1 cellular context compared by ENCODE assay signal in the genomic region with DNA sequence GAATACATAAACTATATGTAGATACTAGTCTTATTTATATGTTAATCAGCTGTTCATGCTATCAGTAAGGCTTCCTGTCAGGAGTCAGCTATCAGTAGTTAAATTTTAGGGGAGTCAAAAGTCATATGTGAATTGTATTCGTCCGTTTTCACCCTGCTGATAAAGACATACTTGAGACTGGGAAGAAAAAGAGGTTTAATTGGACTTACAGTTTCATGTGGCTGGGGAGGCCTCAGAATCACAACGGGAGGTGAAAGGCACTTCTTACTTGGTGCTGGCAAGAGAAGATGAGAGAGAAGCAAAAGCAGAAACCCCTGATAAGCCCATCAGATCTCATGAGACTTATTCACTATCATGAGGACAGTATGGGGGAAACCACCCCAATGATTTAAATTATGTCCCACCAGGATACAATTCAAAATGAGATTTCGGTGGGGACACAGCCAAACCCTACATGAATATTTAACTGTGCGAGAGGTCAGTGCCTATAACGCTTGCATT.
A peak's percentile ranks its signal among the peaks of the same experiment; 100 is the strongest.
TF ChIP-seq lines count a peak whose summit lies in the region.

No MANE protein-coding gene starts in this region.

TF ChIP-seq in GM12878, 131 proteins besides CTCF, POLR2A, EP300 and RAD21 (continues in another document):
- TF ChIP-seq, protein P1, sequence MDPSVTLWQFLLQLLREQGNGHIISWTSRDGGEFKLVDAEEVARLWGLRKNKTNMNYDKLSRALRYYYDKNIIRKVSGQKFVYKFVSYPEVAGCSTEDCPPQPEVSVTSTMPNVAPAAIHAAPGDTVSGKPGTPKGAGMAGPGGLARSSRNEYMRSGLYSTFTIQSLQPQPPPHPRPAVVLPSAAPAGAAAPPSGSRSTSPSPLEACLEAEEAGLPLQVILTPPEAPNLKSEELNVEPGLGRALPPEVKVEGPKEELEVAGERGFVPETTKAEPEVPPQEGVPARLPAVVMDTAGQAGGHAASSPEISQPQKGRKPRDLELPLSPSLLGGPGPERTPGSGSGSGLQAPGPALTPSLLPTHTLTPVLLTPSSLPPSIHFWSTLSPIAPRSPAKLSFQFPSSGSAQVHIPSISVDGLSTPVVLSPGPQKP (IDR thresholded peaks at IDR 0.05; ENCODE audit: low read depth, low read length) = no peak
- TF ChIP-seq IKZF1 (conservative IDR thresholded peaks at IDR 0.05) (no peak), ETV6 (conservative IDR thresholded peaks at IDR 0.05 in 1 of 2, IDR thresholded peaks at IDR 0.05 in 1 of 2; ENCODE audit: borderline replicate concordance in 1 of 2, low read depth in 1 of 2) (no peak), POLR2AphosphoS2 (IDR thresholded peaks at IDR 0.05; ENCODE audit: low read depth, low read length) (no peak), RELA (IDR thresholded peaks at IDR 0.05; ENCODE audit: borderline replicate concordance, partially characterized antibody) (no peak), SMAD5 (IDR thresholded peaks at IDR 0.05; ENCODE audit: low read depth) (no peak), MYC (IDR thresholded peaks at IDR 0.05; ENCODE audit: insufficient read depth, insufficient read length, insufficient replicate concordance, low read length, severe bottlenecking) (no peak), SREBF2 (IDR thresholded peaks at IDR 0.05; ENCODE audit: low read length) (no peak), SUZ12 (IDR thresholded peaks at IDR 0.05; ENCODE audit: unreplicated experiment) (no peak), SMC3 (IDR thresholded peaks at IDR 0.05; ENCODE audit: borderline replicate concordance, low read length) (no peak), FOXK2 (IDR thresholded peaks at IDR 0.05) (no peak), PML (IDR thresholded peaks at IDR 0.05; ENCODE audit: low read length) (no peak), STAT1 (conservative IDR thresholded peaks at IDR 0.05) (no peak), MTA2 (IDR thresholded peaks at IDR 0.05; ENCODE audit: low read depth) (0 out of 2 replicates have a peak, but pooled peaks have one; percentile 51), MEF2B (IDR thresholded peaks at IDR 0.05; ENCODE audit: partially characterized antibody, poor library complexity, severe bottlenecking) (peak; percentile 55), NRF1 (conservative IDR thresholded peaks at IDR 0.05; ENCODE audit: low read depth, low read length) (no peak), HDAC2 (IDR thresholded peaks at IDR 0.05) (no peak), BHLHE40 (IDR thresholded peaks at IDR 0.05; ENCODE audit: borderline replicate concordance in 1 of 2, low read depth in 2 of 2, low read length in 1 of 2) (no peak), SMARCA5 (IDR thresholded peaks at IDR 0.05) (no peak), CHD2 (IDR thresholded peaks at IDR 0.05; ENCODE audit: borderline replicate concordance, low read depth, low read length) (no peak), SPI1 (IDR thresholded peaks at IDR 0.05; ENCODE audit: borderline replicate concordance, insufficient read depth, low read depth, low read length) (no peak), ZNF207 (IDR thresholded peaks at IDR 0.05; ENCODE audit: borderline replicate concordance) (no peak), CHD4 (IDR thresholded peaks at IDR 0.05) (no peak), RUNX3 (IDR thresholded peaks at IDR 0.05; ENCODE audit: low read length) (no peak), KAT2A (conservative IDR thresholded peaks at IDR 0.05; ENCODE audit: control insufficient read depth, low read depth, low read length) (no peak), DPF2 (IDR thresholded peaks at IDR 0.05) (0 out of 2 replicates have a peak, but pooled peaks have one; percentile 27), RAD51 (IDR thresholded peaks at IDR 0.05) (no peak)
- TF ChIP-seq, protein P2, sequence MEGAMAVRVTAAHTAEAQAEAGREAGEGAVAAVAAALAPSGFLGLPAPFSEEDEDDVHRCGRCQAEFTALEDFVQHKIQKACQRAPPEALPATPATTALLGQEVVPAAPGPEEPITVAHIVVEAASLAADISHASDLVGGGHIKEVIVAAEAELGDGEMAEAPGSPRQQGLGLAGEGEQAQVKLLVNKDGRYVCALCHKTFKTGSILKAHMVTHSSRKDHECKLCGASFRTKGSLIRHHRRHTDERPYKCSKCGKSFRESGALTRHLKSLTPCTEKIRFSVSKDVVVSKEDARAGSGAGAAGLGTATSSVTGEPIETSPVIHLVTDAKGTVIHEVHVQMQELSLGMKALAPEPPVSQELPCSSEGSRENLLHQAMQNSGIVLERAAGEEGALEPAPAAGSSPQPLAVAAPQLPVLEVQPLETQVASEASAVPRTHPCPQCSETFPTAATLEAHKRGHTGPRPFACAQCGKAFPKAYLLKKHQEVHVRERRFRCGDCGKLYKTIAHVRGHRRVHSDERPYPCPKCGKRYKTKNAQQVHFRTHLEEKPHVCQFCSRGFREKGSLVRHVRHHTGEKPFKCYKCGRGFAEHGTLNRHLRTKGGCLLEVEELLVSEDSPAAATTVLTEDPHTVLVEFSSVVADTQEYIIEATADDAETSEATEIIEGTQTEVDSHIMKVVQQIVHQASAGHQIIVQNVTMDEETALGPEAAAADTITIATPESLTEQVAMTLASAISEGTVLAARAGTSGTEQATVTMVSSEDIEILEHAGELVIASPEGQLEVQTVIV (IDR thresholded peaks at IDR 0.05; ENCODE audit: borderline replicate concordance, partially characterized antibody) = no peak
- TF ChIP-seq, protein P3, sequence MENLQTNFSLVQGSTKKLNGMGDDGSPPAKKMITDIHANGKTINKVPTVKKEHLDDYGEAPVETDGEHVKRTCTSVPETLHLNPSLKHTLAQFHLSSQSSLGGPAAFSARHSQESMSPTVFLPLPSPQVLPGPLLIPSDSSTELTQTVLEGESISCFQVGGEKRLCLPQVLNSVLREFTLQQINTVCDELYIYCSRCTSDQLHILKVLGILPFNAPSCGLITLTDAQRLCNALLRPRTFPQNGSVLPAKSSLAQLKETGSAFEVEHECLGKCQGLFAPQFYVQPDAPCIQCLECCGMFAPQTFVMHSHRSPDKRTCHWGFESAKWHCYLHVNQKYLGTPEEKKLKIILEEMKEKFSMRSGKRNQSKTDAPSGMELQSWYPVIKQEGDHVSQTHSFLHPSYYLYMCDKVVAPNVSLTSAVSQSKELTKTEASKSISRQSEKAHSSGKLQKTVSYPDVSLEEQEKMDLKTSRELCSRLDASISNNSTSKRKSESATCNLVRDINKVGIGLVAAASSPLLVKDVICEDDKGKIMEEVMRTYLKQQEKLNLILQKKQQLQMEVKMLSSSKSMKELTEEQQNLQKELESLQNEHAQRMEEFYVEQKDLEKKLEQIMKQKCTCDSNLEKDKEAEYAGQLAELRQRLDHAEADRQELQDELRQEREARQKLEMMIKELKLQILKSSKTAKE (IDR thresholded peaks at IDR 0.05; ENCODE audit: low read depth, poor library complexity, severe bottlenecking) = no peak
- TF ChIP-seq, protein P4, sequence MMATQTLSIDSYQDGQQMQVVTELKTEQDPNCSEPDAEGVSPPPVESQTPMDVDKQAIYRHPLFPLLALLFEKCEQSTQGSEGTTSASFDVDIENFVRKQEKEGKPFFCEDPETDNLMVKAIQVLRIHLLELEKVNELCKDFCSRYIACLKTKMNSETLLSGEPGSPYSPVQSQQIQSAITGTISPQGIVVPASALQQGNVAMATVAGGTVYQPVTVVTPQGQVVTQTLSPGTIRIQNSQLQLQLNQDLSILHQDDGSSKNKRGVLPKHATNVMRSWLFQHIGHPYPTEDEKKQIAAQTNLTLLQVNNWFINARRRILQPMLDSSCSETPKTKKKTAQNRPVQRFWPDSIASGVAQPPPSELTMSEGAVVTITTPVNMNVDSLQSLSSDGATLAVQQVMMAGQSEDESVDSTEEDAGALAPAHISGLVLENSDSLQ (IDR thresholded peaks at IDR 0.05) = no peak
- TF ChIP-seq, protein P5, sequence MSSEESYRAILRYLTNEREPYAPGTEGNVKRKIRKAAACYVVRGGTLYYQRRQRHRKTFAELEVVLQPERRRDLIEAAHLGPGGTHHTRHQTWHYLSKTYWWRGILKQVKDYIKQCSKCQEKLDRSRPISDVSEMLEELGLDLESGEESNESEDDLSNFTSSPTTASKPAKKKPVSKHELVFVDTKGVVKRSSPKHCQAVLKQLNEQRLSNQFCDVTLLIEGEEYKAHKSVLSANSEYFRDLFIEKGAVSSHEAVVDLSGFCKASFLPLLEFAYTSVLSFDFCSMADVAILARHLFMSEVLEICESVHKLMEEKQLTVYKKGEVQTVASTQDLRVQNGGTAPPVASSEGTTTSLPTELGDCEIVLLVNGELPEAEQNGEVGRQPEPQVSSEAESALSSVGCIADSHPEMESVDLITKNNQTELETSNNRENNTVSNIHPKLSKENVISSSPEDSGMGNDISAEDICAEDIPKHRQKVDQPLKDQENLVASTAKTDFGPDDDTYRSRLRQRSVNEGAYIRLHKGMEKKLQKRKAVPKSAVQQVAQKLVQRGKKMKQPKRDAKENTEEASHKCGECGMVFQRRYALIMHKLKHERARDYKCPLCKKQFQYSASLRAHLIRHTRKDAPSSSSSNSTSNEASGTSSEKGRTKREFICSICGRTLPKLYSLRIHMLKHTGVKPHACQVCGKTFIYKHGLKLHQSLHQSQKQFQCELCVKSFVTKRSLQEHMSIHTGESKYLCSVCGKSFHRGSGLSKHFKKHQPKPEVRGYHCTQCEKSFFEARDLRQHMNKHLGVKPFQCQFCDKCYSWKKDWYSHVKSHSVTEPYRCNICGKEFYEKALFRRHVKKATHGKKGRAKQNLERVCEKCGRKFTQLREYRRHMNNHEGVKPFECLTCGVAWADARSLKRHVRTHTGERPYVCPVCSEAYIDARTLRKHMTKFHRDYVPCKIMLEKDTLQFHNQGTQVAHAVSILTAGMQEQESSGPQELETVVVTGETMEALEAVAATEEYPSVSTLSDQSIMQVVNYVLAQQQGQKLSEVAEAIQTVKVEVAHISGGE (CRISPR knock-in tag; IDR thresholded peaks at IDR 0.05) = no peak
- TF ChIP-seq, protein P6, sequence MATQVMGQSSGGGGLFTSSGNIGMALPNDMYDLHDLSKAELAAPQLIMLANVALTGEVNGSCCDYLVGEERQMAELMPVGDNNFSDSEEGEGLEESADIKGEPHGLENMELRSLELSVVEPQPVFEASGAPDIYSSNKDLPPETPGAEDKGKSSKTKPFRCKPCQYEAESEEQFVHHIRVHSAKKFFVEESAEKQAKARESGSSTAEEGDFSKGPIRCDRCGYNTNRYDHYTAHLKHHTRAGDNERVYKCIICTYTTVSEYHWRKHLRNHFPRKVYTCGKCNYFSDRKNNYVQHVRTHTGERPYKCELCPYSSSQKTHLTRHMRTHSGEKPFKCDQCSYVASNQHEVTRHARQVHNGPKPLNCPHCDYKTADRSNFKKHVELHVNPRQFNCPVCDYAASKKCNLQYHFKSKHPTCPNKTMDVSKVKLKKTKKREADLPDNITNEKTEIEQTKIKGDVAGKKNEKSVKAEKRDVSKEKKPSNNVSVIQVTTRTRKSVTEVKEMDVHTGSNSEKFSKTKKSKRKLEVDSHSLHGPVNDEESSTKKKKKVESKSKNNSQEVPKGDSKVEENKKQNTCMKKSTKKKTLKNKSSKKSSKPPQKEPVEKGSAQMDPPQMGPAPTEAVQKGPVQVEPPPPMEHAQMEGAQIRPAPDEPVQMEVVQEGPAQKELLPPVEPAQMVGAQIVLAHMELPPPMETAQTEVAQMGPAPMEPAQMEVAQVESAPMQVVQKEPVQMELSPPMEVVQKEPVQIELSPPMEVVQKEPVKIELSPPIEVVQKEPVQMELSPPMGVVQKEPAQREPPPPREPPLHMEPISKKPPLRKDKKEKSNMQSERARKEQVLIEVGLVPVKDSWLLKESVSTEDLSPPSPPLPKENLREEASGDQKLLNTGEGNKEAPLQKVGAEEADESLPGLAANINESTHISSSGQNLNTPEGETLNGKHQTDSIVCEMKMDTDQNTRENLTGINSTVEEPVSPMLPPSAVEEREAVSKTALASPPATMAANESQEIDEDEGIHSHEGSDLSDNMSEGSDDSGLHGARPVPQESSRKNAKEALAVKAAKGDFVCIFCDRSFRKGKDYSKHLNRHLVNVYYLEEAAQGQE (IDR thresholded peaks at IDR 0.05; ENCODE audit: low read depth, low read length) = no peak
- TF ChIP-seq, protein P7, sequence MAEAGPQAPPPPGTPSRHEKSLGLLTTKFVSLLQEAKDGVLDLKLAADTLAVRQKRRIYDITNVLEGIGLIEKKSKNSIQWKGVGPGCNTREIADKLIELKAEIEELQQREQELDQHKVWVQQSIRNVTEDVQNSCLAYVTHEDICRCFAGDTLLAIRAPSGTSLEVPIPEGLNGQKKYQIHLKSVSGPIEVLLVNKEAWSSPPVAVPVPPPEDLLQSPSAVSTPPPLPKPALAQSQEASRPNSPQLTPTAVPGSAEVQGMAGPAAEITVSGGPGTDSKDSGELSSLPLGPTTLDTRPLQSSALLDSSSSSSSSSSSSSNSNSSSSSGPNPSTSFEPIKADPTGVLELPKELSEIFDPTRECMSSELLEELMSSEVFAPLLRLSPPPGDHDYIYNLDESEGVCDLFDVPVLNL (IDR thresholded peaks at IDR 0.05; ENCODE audit: low read depth, low read length) = no peak
- TF ChIP-seq, protein P8, sequence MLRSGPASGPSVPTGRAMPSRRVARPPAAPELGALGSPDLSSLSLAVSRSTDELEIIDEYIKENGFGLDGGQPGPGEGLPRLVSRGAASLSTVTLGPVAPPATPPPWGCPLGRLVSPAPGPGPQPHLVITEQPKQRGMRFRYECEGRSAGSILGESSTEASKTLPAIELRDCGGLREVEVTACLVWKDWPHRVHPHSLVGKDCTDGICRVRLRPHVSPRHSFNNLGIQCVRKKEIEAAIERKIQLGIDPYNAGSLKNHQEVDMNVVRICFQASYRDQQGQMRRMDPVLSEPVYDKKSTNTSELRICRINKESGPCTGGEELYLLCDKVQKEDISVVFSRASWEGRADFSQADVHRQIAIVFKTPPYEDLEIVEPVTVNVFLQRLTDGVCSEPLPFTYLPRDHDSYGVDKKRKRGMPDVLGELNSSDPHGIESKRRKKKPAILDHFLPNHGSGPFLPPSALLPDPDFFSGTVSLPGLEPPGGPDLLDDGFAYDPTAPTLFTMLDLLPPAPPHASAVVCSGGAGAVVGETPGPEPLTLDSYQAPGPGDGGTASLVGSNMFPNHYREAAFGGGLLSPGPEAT (IDR thresholded peaks at IDR 0.05; ENCODE audit: low read depth) = peak; percentile 48; the same call in 1 of the 2 replicates
- TF ChIP-seq, protein P9, sequence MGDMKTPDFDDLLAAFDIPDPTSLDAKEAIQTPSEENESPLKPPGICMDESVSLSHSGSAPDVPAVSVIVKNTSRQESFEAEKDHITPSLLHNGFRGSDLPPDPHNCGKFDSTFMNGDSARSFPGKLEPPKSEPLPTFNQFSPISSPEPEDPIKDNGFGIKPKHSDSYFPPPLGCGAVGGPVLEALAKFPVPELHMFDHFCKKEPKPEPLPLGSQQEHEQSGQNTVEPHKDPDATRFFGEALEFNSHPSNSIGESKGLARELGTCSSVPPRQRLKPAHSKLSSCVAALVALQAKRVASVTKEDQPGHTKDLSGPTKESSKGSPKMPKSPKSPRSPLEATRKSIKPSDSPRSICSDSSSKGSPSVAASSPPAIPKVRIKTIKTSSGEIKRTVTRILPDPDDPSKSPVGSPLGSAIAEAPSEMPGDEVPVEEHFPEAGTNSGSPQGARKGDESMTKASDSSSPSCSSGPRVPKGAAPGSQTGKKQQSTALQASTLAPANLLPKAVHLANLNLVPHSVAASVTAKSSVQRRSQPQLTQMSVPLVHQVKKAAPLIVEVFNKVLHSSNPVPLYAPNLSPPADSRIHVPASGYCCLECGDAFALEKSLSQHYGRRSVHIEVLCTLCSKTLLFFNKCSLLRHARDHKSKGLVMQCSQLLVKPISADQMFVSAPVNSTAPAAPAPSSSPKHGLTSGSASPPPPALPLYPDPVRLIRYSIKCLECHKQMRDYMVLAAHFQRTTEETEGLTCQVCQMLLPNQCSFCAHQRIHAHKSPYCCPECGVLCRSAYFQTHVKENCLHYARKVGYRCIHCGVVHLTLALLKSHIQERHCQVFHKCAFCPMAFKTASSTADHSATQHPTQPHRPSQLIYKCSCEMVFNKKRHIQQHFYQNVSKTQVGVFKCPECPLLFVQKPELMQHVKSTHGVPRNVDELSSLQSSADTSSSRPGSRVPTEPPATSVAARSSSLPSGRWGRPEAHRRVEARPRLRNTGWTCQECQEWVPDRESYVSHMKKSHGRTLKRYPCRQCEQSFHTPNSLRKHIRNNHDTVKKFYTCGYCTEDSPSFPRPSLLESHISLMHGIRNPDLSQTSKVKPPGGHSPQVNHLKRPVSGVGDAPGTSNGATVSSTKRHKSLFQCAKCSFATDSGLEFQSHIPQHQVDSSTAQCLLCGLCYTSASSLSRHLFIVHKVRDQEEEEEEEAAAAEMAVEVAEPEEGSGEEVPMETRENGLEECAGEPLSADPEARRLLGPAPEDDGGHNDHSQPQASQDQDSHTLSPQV (IDR thresholded peaks at IDR 0.05) = no peak
